In genomic region chr13:96834626-96835025, GRCh38 we compare ENCODE assay signal across 17 cellular contexts.
"Had no signal": no experiment of that assay in that cellular context is flagged by ENCODE, and none has a peak within 500 bp of the region (broad histone marks: within the 10 kb centered on the region; RNA-seq: fewer than 3 reads in every experiment).

No MANE protein-coding gene starts in this region.

- H3K9me3 ChIP-seq: gastroesophageal sphincter, lower lobe of right lung had no signal

- H3K4me2 ChIP-seq: hepatocyte had no signal

- H3K36me3 ChIP-seq: esophagus muscularis mucosa, gastroesophageal sphincter, heart left ventricle, left lung, lower lobe of right lung had no signal

- H3K79me2 ChIP-seq: hepatocyte had no signal

- H3K4me1 ChIP-seq: esophagus muscularis mucosa, foreskin keratinocyte, gastroesophageal sphincter, heart left ventricle, left lung, lower lobe of right lung had no signal

- H2AFZ ChIP-seq: hepatocyte had no signal

- DNase-seq: cortex of kidney; effector CD8-positive, alpha-beta T cell; effector memory CD8-positive, alpha-beta T cell; endodermal cell; heart left ventricle; hypothalamus; immature natural killer cell; left cardiac atrium; left lung; left ventricle myocardium superior; lower lobe of right lung; mesendoderm; midbrain had no signal

- H3K27ac ChIP-seq: esophagus muscularis mucosa, foreskin keratinocyte, gastroesophageal sphincter, heart left ventricle, hepatocyte, left lung, lower lobe of right lung had no signal

- H3K27me3 ChIP-seq: esophagus muscularis mucosa, foreskin keratinocyte, gastroesophageal sphincter, heart left ventricle, hepatocyte, left lung had no signal

- H3K4me3 ChIP-seq: esophagus muscularis mucosa, gastroesophageal sphincter, heart left ventricle, hepatocyte, left lung, lower lobe of right lung had no signal

- ATAC-seq: effector memory CD8-positive, alpha-beta T cell; foreskin keratinocyte; gastroesophageal sphincter; heart left ventricle; left cardiac atrium; left lung; left ventricle myocardium superior; lower lobe of right lung had no signal
